ENCODE assay signal across 20 cellular contexts in genomic region chr18:48697441-48697840, GRCh38.
A peak's percentile ranks its signal among the peaks of the same experiment; 100 is the strongest.
DNase-seq lines count a peak whose midpoint lies in the region; ATAC-seq, FAIRE-seq and TF ChIP-seq lines count a peak whose summit lies in the region.
"Had no signal": no experiment of that assay in that cellular context is flagged by ENCODE, and none has a peak within 500 bp of the region (broad histone marks: within the 10 kb centered on the region; RNA-seq: fewer than 3 reads in every experiment).

No MANE protein-coding gene starts in this region.

- no peak overlapping the region for H3K4me3 ChIP-seq in bronchial epithelial cell (ENCODE audit: low read depth, low read length)
- H3K4me3 ChIP-seq: BLaER1, GM23248 had no signal

- no peaks in the 10 kb centered on the region for H3K36me3 Mint-ChIP-seq in glutamatergic neuron (ENCODE audit: unreplicated experiment)
- peaks cover 1 to 10% of the 10 kb centered on the region in 2 donors for H3K36me3 Mint-ChIP-seq in stimulated activated naive B cell treated with anti-CD40 and anti-IgM and Interleukin-4, amounts not matched to agents 10 μg/mL and 1 μg/mL and 100 μg/mL, for 72 hours
- H3K36me3 Mint-ChIP-seq: CD4-positive, CD25-positive, alpha-beta regulatory T cell; CD8-positive, alpha-beta T cell had no signal

- H3K4me3 Mint-ChIP-seq in glutamatergic neuron (ENCODE audit: unreplicated experiment), result no peak overlapping the region
- no peak overlapping the region for H3K4me3 Mint-ChIP-seq in stimulated activated naive B cell treated with anti-CD40 and anti-IgM and Interleukin-4, amounts not matched to agents 10 μg/mL and 1 μg/mL and 100 μg/mL, for 72 hours
- H3K4me3 Mint-ChIP-seq: B cell; CD4-positive, CD25-positive, alpha-beta regulatory T cell; CD8-positive, alpha-beta T cell had no signal

- no peaks in the 10 kb centered on the region for H3K27me3 ChIP-seq in bronchial epithelial cell (ENCODE audit: control insufficient read depth, insufficient read depth, low read length)
- H3K27me3 ChIP-seq: BLaER1 had no signal

- peaks cover 15% of the 10 kb centered on the region for H3K4me1 Mint-ChIP-seq in glutamatergic neuron (ENCODE audit: low read depth, unreplicated experiment)
- peaks cover 17 to 21% of the 10 kb centered on the region in 2 donors for H3K4me1 Mint-ChIP-seq in stimulated activated naive B cell treated with anti-CD40 and anti-IgM and Interleukin-4, amounts not matched to agents 10 μg/mL and 1 μg/mL and 100 μg/mL, for 72 hours

- TF ChIP-seq CTCF in bronchial epithelial cell (IDR thresholded peaks at IDR 0.05; ENCODE audit: insufficient read depth, low read length, severe bottlenecking), result no peak
- TF ChIP-seq CTCF in glutamatergic neuron (IDR thresholded peaks at IDR 0.05; ENCODE audit: partially characterized antibody, unreplicated experiment), result no peak

- peak overlapping the region; percentile 10 for H3K27ac Mint-ChIP-seq in glutamatergic neuron (ENCODE audit: unreplicated experiment)
- H3K27ac Mint-ChIP-seq in stimulated activated naive B cell treated with anti-CD40 and anti-IgM and Interleukin-4, amounts not matched to agents 10 μg/mL and 1 μg/mL and 100 μg/mL, for 72 hours, result no peak overlapping the region
- H3K27ac Mint-ChIP-seq: B cell; CD4-positive, CD25-positive, alpha-beta regulatory T cell; CD8-positive, alpha-beta T cell had no signal

- H3K27me3 Mint-ChIP-seq in glutamatergic neuron (ENCODE audit: unreplicated experiment), result peaks cover 3% of the 10 kb centered on the region
- H3K27me3 Mint-ChIP-seq in stimulated activated naive B cell treated with anti-CD40 and anti-IgM and Interleukin-4, amounts not matched to agents 10 μg/mL and 1 μg/mL and 100 μg/mL, for 72 hours, result no peaks in the 10 kb centered on the region
- H3K27me3 Mint-ChIP-seq: B cell; CD4-positive, CD25-positive, alpha-beta regulatory T cell had no signal

- H3K9me3 Mint-ChIP-seq in glutamatergic neuron (ENCODE audit: unreplicated experiment), result peaks cover 3% of the 10 kb centered on the region
- no peaks in the 10 kb centered on the region for H3K9me3 Mint-ChIP-seq in stimulated activated naive B cell treated with anti-CD40 and anti-IgM and Interleukin-4, amounts not matched to agents 10 μg/mL and 1 μg/mL and 100 μg/mL, for 72 hours
- H3K9me3 Mint-ChIP-seq: CD4-positive, CD25-positive, alpha-beta regulatory T cell; CD8-positive, alpha-beta T cell had no signal

- peaks cover 4% of the 10 kb centered on the region for H3K36me3 ChIP-seq in bronchial epithelial cell (ENCODE audit: control insufficient read depth, insufficient read depth, low read length)

- DNase-seq in DMS 273 (lab: John Stamatoyannopoulos, UW; ENCODE audit: unreplicated experiment) (peak; percentile 42), DMS 273 treated with DMSO at 0.1 percent for 48 hours (lab: John Stamatoyannopoulos, UW) (no peak), bronchial epithelial cell (ENCODE audit: low read depth) (no peak), cerebellum (ENCODE audit: low spot score) (peak; percentile 81), glutamatergic neuron (no peak)
- DNase-seq in activated naive CD4-positive, alpha-beta T cell (lab: John Stamatoyannopoulos, UW), result no peak
- no peak for DNase-seq in stimulated activated naive B cell treated with anti-CD40 and anti-IgM and Interleukin-4, amounts not matched to agents 10 μg/mL and 1 μg/mL and 100 μg/mL, for 72 hours
- DNase-seq: CD4-positive, CD25-positive, alpha-beta regulatory T cell; CD8-positive, alpha-beta T cell; DMS79; EL; GM23248; H7; HCEC 1CT had no signal

- FAIRE-seq in bronchial epithelial cell (lab: Jason Lieb, UNC), result peak; percentile 55
- FAIRE-seq: A204.1, D721Med, H1 had no signal

- ATAC-seq in HG02938 (IDR thresholded peaks at IDR 0.05; ENCODE audit: unreplicated experiment), result no peak
- no peak for ATAC-seq in stimulated activated naive B cell treated with anti-CD40 and anti-IgM and Interleukin-4, amounts not matched to agents 10 μg/mL and 1 μg/mL and 100 μg/mL, for 72 hours (replicated peaks)
- ATAC-seq: CD8-positive, alpha-beta T cell had no signal

Comparison
In these comparisons a context has a peak if more than half of its experiments do, and no peak if none do; other contexts are left out.
1. DNase-seq: peak in DMS 273 (single experiment) and cerebellum (single experiment); none in DMS 273 treated with DMSO at 0.1 percent for 48 hours (single experiment), bronchial epithelial cell (single experiment), glutamatergic neuron (single experiment), activated naive CD4-positive, alpha-beta T cell (0 of 4) and stimulated activated naive B cell treated with anti-CD40 and anti-IgM and Interleukin-4, amounts not matched to agents 10 μg/mL and 1 μg/mL and 100 μg/mL, for 72 hours (single experiment).